Comparison of ENCODE assay signal across 8 cellular contexts in genomic region chr5:164012376-164012775, GRCh38.
DNase-seq lines count a peak whose midpoint lies in the region; TF ChIP-seq lines count a peak whose summit lies in the region.

No MANE protein-coding gene starts in this region.

- no peak overlapping the region for H3K4ac ChIP-seq in neuronal stem cell (ENCODE audit: low read length)

- WGBS in neuronal stem cell (ENCODE audit: extremely low coverage in 2 of 2, insufficient read length in 2 of 2, insufficient replicate concordance in 1 of 2), 2 donors: no CpG with 5 or more reads among the region's 4 CpGs
- WGBS in smooth muscle cell (ENCODE audit: low lambda C conversion rate): 71% methylated on average over 4 of the region's 4 CpGs

- no peak overlapping the region for H3K23ac ChIP-seq in neuronal stem cell (ENCODE audit: low read depth, low read length, poor library complexity)

- TF ChIP-seq CTCF in 22Rv1 (IDR thresholded peaks at IDR 0.05) (no peak), fibroblast of mammary gland (conservative IDR thresholded peaks at IDR 0.05; ENCODE audit: control insufficient read depth, insufficient read depth, low read depth, low read length) (no peak), smooth muscle cell (IDR thresholded peaks at IDR 0.05; ENCODE audit: borderline replicate concordance, insufficient read depth, poor library complexity, severe bottlenecking) (no peak)

- H3K27me3 ChIP-seq in neuronal stem cell (ENCODE audit: control insufficient read depth in 3 of 3, insufficient read depth in 3 of 3, low read depth in 1 of 3, low read length in 3 of 3) (no peaks in the 10 kb centered on the region), smooth muscle cell (ENCODE audit: low read depth) (no peaks in the 10 kb centered on the region)

- no peaks in the 10 kb centered on the region for H3K79me2 ChIP-seq in smooth muscle cell (ENCODE audit: low read depth)

- H3K4me3 ChIP-seq in fibroblast of mammary gland (ENCODE audit: control insufficient read depth, low read depth, low read length) (no peak overlapping the region), neuronal stem cell (ENCODE audit: low read length in 2 of 2) (no peak overlapping the region), smooth muscle cell (no peak overlapping the region)

- H3K9me3 ChIP-seq in neuronal stem cell (replicated peaks in 1 of 2; ENCODE audit: control insufficient read depth in 2 of 2, insufficient read depth in 1 of 2, low read depth in 1 of 2, low read length in 2 of 2): no peaks in the 10 kb centered on the region
- no peaks in the 10 kb centered on the region for H3K9me3 ChIP-seq in smooth muscle cell (replicated peaks; ENCODE audit: low read depth)

- no peak overlapping the region for H2BK15ac ChIP-seq in neuronal stem cell (ENCODE audit: low read length)

- no peak overlapping the region for H2BK5ac ChIP-seq in neuronal stem cell (ENCODE audit: low read length)

- H3K79me1 ChIP-seq in neuronal stem cell (ENCODE audit: low read depth, low read length): no peaks in the 10 kb centered on the region

- H4K91ac ChIP-seq in neuronal stem cell (ENCODE audit: low read depth, low read length, poor library complexity): no peak overlapping the region

- H3K14ac ChIP-seq in neuronal stem cell (ENCODE audit: low read length): no peak overlapping the region

- H3K4me1 ChIP-seq in neuronal stem cell (ENCODE audit: control insufficient read depth in 2 of 2, insufficient read depth in 1 of 2, low read depth in 1 of 2, low read length in 2 of 2): peaks cover 1 to 10% of the 10 kb centered on the region in 2 donors
- peaks cover 7% of the 10 kb centered on the region for H3K4me1 ChIP-seq in smooth muscle cell (ENCODE audit: low read depth)

- H3K9ac ChIP-seq in neuronal stem cell (ENCODE audit: low read depth, low read length, poor library complexity) (no peak overlapping the region), smooth muscle cell (ENCODE audit: low read depth) (no peak overlapping the region)

- no peak overlapping the region for H4K8ac ChIP-seq in neuronal stem cell (ENCODE audit: low read depth, low read length)

- H2BK12ac ChIP-seq in neuronal stem cell (ENCODE audit: low read length): no peak overlapping the region

- no peaks in the 10 kb centered on the region for H3K36me3 ChIP-seq in neuronal stem cell (replicated peaks in 1 of 2; ENCODE audit: control insufficient read depth in 2 of 2, insufficient read depth in 2 of 2, low read length in 2 of 2)
- H3K36me3 ChIP-seq in smooth muscle cell (ENCODE audit: low read depth): no peaks in the 10 kb centered on the region

- H3K18ac ChIP-seq in neuronal stem cell (ENCODE audit: low read length): no peak overlapping the region

- no peak overlapping the region for H2BK120ac ChIP-seq in neuronal stem cell (ENCODE audit: low read depth, low read length)

- DNase-seq in NCI-H69 (lab: John Stamatoyannopoulos, UW) (peak; percentile 46), fibroblast of mammary gland (ENCODE audit: low read depth) (peak; percentile 4), neuronal stem cell (ENCODE audit: low spot score) (no peak), MV-4-11 (lab: John Stamatoyannopoulos, UW) (no peak), GM19238 (ENCODE audit: insufficient read length, low spot score) (no peak), smooth muscle cell (lab: John Stamatoyannopoulos, UW; ENCODE audit: unreplicated experiment) (no peak), SKM-1 treated with dmso at 0.1 percent for 144 hours (lab: John Stamatoyannopoulos, UW; ENCODE audit: unreplicated experiment) (no peak)

- H3K4me2 ChIP-seq in neuronal stem cell (ENCODE audit: insufficient read depth, low read length, poor library complexity, severe bottlenecking): no peak overlapping the region
- no peak overlapping the region for H3K4me2 ChIP-seq in smooth muscle cell

- H2AFZ ChIP-seq in neuronal stem cell (ENCODE audit: low read length) (peak overlapping the region; percentile 24), smooth muscle cell (ENCODE audit: low read depth) (no peak overlapping the region)

- no peaks in the 10 kb centered on the region for H3F3A ChIP-seq in smooth muscle cell (ENCODE audit: low read depth)

- H3K27ac ChIP-seq in 22Rv1: 0 out of 2 replicates have a peak overlapping the region, but pooled peaks have one; percentile 19
- H3K27ac ChIP-seq in neuronal stem cell (replicated peaks; ENCODE audit: low read length): no peak overlapping the region
- H3K27ac ChIP-seq in smooth muscle cell (ENCODE audit: low read depth): no peak overlapping the region

- H2AK5ac ChIP-seq in neuronal stem cell (ENCODE audit: low read depth, low read length): no peak overlapping the region

- H4K20me1 ChIP-seq in smooth muscle cell (ENCODE audit: low read depth): no peaks in the 10 kb centered on the region

Comparison
In these comparisons a context has a peak if more than half of its experiments do, and no peak if none do; other contexts are left out.
1. DNase-seq: peak in NCI-H69 (single experiment) and fibroblast of mammary gland (single experiment); none in neuronal stem cell (single experiment), MV-4-11 (single experiment), GM19238 (single experiment), smooth muscle cell (single experiment) and SKM-1 treated with dmso at 0.1 percent for 144 hours (single experiment).